17 cellular contexts compared by ENCODE assay signal in the genomic region with DNA sequence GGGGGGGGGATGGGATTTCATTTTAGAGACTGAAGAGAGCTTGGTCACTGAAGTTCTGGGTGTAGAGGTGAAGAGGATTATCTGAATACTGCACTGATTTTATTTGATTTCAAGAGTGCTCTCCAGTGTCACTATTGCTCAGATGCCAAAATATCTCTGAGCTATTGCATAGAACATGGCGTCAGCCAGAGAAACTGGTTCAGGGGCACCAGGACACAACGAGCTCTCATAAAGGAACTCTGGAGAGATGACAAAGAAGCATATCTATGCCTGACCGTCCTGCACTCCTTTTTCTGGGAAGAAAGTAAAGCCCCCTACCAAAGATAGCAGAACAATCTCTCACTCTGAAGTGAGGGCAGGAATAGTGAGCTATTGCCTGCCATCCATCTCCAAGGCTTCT. TPM values are rescaled to one million over a fixed set of nuclear protein-coding genes. Genes with fewer than 3 reads are reported as not detected.
A peak's percentile ranks its signal among the peaks of the same experiment; 100 is the strongest.
DNase-seq lines count a peak whose midpoint lies in the region; ATAC-seq and TF ChIP-seq lines count a peak whose summit lies in the region.
"Had no signal": no experiment of that assay in that cellular context is flagged by ENCODE, and none has a peak within 500 bp of the region (broad histone marks: within the 10 kb centered on the region; RNA-seq: fewer than 3 reads in every experiment).

No MANE protein-coding gene starts in this region.

- peaks cover 43% of the 10 kb centered on the region for H3K27me3 Mint-ChIP-seq in activated CD8-positive, alpha-beta memory T cell treated with anti-CD3 and anti-CD28 coated beads, Interleukin-2, amount 10 ng/mL, durations not matched to agents 7 days and 5 days
- H3K27me3 Mint-ChIP-seq in endodermal cell (ENCODE audit: insufficient read depth): no peaks in the 10 kb centered on the region

- peaks cover 2% of the 10 kb centered on the region for H3K79me1 ChIP-seq in mesendoderm (ENCODE audit: low read length)

- no peak overlapping the region for H3K4ac ChIP-seq in mesendoderm (ENCODE audit: low read depth, low read length)

- H3K9ac ChIP-seq in endodermal cell (ENCODE audit: extremely low read depth, low read length, poor library complexity, severe bottlenecking) (no peak overlapping the region), mesendoderm (ENCODE audit: low read length) (peak overlapping the region; percentile 79)

- no peaks in the 10 kb centered on the region for H3K36me3 Mint-ChIP-seq in activated CD8-positive, alpha-beta memory T cell treated with anti-CD3 and anti-CD28 coated beads, Interleukin-2, amount 10 ng/mL, durations not matched to agents 7 days and 5 days
- H3K36me3 Mint-ChIP-seq in endodermal cell (ENCODE audit: low read depth): no peaks in the 10 kb centered on the region
- H3K36me3 Mint-ChIP-seq: IgD-negative memory B cell had no signal

- H4K8ac ChIP-seq in mesendoderm (ENCODE audit: low read depth, low read length): no peak overlapping the region

- TF ChIP-seq CTCF in endodermal cell (conservative IDR thresholded peaks at IDR 0.05) (no peak), thoracic aorta (IDR thresholded peaks at IDR 0.05) (no peak)

- ATAC-seq in activated CD8-positive, alpha-beta memory T cell treated with anti-CD3 and anti-CD28 coated beads, Interleukin-2, amount 10 ng/mL, durations not matched to agents 7 days and 5 days: no peak
- ATAC-seq in thoracic aorta (ENCODE audit: insufficient number of reproducible peaks, low FRiP score, low read depth) (no peak), HG02981 (IDR thresholded peaks at IDR 0.05; ENCODE audit: unreplicated experiment) (no peak)
- ATAC-seq in stimulated activated naive CD8-positive, alpha-beta T cell treated with anti-CD3 and anti-CD28 coated beads, Interleukin-15, Interleukin-2, amounts not matched to agents 100 U/mL and 50 U/mL, for 24 hours: no peak
- ATAC-seq: left colon, pancreas had no signal

- no peak overlapping the region for H2BK120ac ChIP-seq in mesendoderm (ENCODE audit: low read depth, low read length)

- H3K4me2 ChIP-seq in mesendoderm (ENCODE audit: low read length): peak overlapping the region; percentile 91

- H3K27ac Mint-ChIP-seq in activated CD8-positive, alpha-beta memory T cell treated with anti-CD3 and anti-CD28 coated beads, Interleukin-2, amount 10 ng/mL, durations not matched to agents 7 days and 5 days: no peak overlapping the region
- H3K27ac Mint-ChIP-seq in endodermal cell: no peak overlapping the region
- H3K27ac Mint-ChIP-seq: IgD-negative memory B cell had no signal

- no peaks in the 10 kb centered on the region for H3K36me3 ChIP-seq in endodermal cell (ENCODE audit: control insufficient read depth, insufficient read depth, low read length)
- H3K36me3 ChIP-seq in mesendoderm (ENCODE audit: control insufficient read depth, insufficient read depth, low read length): no peaks in the 10 kb centered on the region
- no peaks in the 10 kb centered on the region for H3K36me3 ChIP-seq in thoracic aorta
- H3K36me3 ChIP-seq: pancreas, SJSA1 had no signal

- no peak overlapping the region for H4K5ac ChIP-seq in mesendoderm (ENCODE audit: low read length)

- CTCF ChIA-PET in activated CD8-positive, alpha-beta memory T cell treated with anti-CD3 and anti-CD28 coated beads, Interleukin-2, amount 10 ng/mL, durations not matched to agents 7 days and 5 days (lab: Charles Lee): interaction anchor here (0.8 to 18.4 kb wide), 4 partner anchors 26 to 123 kb away, joined by 3 to 285 read pairs (median 5); no protein-coding TSS in a partner anchor

- peaks cover 2% of the 10 kb centered on the region for H3K4me1 Mint-ChIP-seq in activated CD8-positive, alpha-beta memory T cell treated with anti-CD3 and anti-CD28 coated beads, Interleukin-2, amount 10 ng/mL, durations not matched to agents 7 days and 5 days
- H3K4me1 Mint-ChIP-seq in endodermal cell: peaks cover 12% of the 10 kb centered on the region

- H3K27ac ChIP-seq in endodermal cell (ENCODE audit: low read depth, low read length) (no peak overlapping the region), mesendoderm (ENCODE audit: low read depth, low read length) (no peak overlapping the region), thoracic aorta (peak overlapping the region in 1 of 2 donors; percentile 78)
- H3K27ac ChIP-seq: pancreas, SJSA1 had no signal

- no peak overlapping the region for H3K18ac ChIP-seq in mesendoderm (ENCODE audit: low read length)

- H2AK5ac ChIP-seq in mesendoderm (ENCODE audit: low read length): peak overlapping the region; percentile 6

- H3K27me3 ChIP-seq in endodermal cell (ENCODE audit: control insufficient read depth, insufficient read depth, low read length, poor library complexity, severe bottlenecking) (no peaks in the 10 kb centered on the region), mesendoderm (ENCODE audit: insufficient read depth, low read length, poor library complexity) (no peaks in the 10 kb centered on the region), thoracic aorta (replicated peaks; ENCODE audit: insufficient read depth) (no peaks in the 10 kb centered on the region)
- H3K27me3 ChIP-seq: pancreas had no signal

- H3K4me3 ChIP-seq in endodermal cell (ENCODE audit: low read length) (peak overlapping the region; percentile 96), mesendoderm (ENCODE audit: low read length) (peak overlapping the region; percentile 80), thoracic aorta (peak overlapping the region; percentile 80)
- H3K4me3 ChIP-seq: SJSA1 had no signal

- peaks cover 30% of the 10 kb centered on the region for H3K79me2 ChIP-seq in mesendoderm (ENCODE audit: control insufficient read depth, insufficient read depth, low read length)

- no peaks in the 10 kb centered on the region for H3K9me3 Mint-ChIP-seq in activated CD8-positive, alpha-beta memory T cell treated with anti-CD3 and anti-CD28 coated beads, Interleukin-2, amount 10 ng/mL, durations not matched to agents 7 days and 5 days (ENCODE audit: low read depth)
- no peaks in the 10 kb centered on the region for H3K9me3 Mint-ChIP-seq in endodermal cell
- H3K9me3 Mint-ChIP-seq: IgD-negative memory B cell had no signal

- no peak overlapping the region for H3K23ac ChIP-seq in mesendoderm (ENCODE audit: low read length)

- no peak overlapping the region for H2BK5ac ChIP-seq in mesendoderm (ENCODE audit: low read length)

- H3K4me1 ChIP-seq in endodermal cell (ENCODE audit: control insufficient read depth, insufficient read depth, low read length): no peaks in the 10 kb centered on the region
- H3K4me1 ChIP-seq in mesendoderm (ENCODE audit: control insufficient read depth, low read depth, low read length): peaks cover 6% of the 10 kb centered on the region
- peaks cover 3 to 36% of the 10 kb centered on the region in 2 donors for H3K4me1 ChIP-seq in thoracic aorta (ENCODE audit: control insufficient read depth in 1 of 2, low read depth in 2 of 2)

- H2BK15ac ChIP-seq in mesendoderm (replicated peaks; ENCODE audit: low read depth): no peak overlapping the region

- H3K9me3 ChIP-seq in endodermal cell (ENCODE audit: control insufficient read depth, low read length): no peaks in the 10 kb centered on the region
- no peaks in the 10 kb centered on the region for H3K9me3 ChIP-seq in thoracic aorta
- H3K9me3 ChIP-seq: pancreas, SJSA1 had no signal

- H3K56ac ChIP-seq in mesendoderm (ENCODE audit: low read length): peak overlapping the region; percentile 88

- no peak for DNase-seq in activated CD8-positive, alpha-beta memory T cell treated with anti-CD3 and anti-CD28 coated beads, Interleukin-2, amount 10 ng/mL, durations not matched to agents 7 days and 5 days
- DNase-seq in activated CD8-positive, alpha-beta memory T cell treated with anti-CD3 and anti-CD28 coated beads for 24 hours: no peak
- DNase-seq in endodermal cell (no peak), mesendoderm (no peak), thoracic aorta (ENCODE audit: low spot score) (no peak), germinal center (ENCODE audit: low spot score) (no peak)
- no peak for DNase-seq in stimulated activated naive CD8-positive, alpha-beta T cell treated with anti-CD3 and anti-CD28 coated beads, Interleukin-15, Interleukin-2, amounts not matched to agents 100 U/mL and 50 U/mL, for 24 hours
- DNase-seq: left colon, NCI-H1105 treated with DMSO at 0.1 percent for 48 hours, NCI-H774, pancreas had no signal

- H3K4me3 Mint-ChIP-seq in activated CD8-positive, alpha-beta memory T cell treated with anti-CD3 and anti-CD28 coated beads, Interleukin-2, amount 10 ng/mL, durations not matched to agents 7 days and 5 days: peak overlapping the region; percentile 6
- no peak overlapping the region for H3K4me3 Mint-ChIP-seq in endodermal cell

- WGBS in endodermal cell (ENCODE audit: insufficient coverage in 1 of 2, insufficient read length in 1 of 2), 2 experiments: 68 to 83% methylated on average over 1 to 3 of the region's 3 CpGs
- no CpG with 5 or more reads among the region's 3 CpGs for WGBS in mesendoderm (ENCODE audit: extremely low coverage, insufficient coverage, low lambda C conversion rate)

RNA-seq across cellular contexts. Expression of gene SLC7A8, which starts 2.0 kb away (rescaled TPM):
- total RNA-seq in activated CD8-positive, alpha-beta memory T cell treated with anti-CD3 and anti-CD28 coated beads, Interleukin-2, amount 10 ng/mL, durations not matched to agents 7 days and 5 days: under 1 TPM; 0.54 to 0.91 TPM
- total RNA-seq in endodermal cell (10 to 100 TPM; 47.6 to 48.9 TPM), thoracic aorta (10 to 100 TPM; 18.4 to 28.0 TPM)
- 25.0 TPM for polyA plus RNA-seq in endodermal cell (2013, experiment 1 of 2)
- polyA plus RNA-seq in endodermal cell (2013, experiment 2 of 2): 20.3 TPM
- polyA plus RNA-seq in mesendoderm (2013, experiment 1 of 2): 73.0 TPM
- polyA plus RNA-seq in mesendoderm (2013, experiment 2 of 2): 73.7 TPM

RNA-seq across cellular contexts. Expression of gene RNF212B, which starts 56.3 kb away (rescaled TPM):
- total RNA-seq in activated CD8-positive, alpha-beta memory T cell treated with anti-CD3 and anti-CD28 coated beads, Interleukin-2, amount 10 ng/mL, durations not matched to agents 7 days and 5 days: not detected
- total RNA-seq in endodermal cell (not detected), thoracic aorta (not detected)
- not detected for polyA plus RNA-seq in endodermal cell (2013, experiment 1 of 2)
- polyA plus RNA-seq in endodermal cell (2013, experiment 2 of 2): not detected
- 0.37 TPM for polyA plus RNA-seq in mesendoderm (2013, experiment 1 of 2)
- polyA plus RNA-seq in mesendoderm (2013, experiment 2 of 2): 0.14 TPM
- total RNA-seq: A172, astrocyte, left colon, SJSA1 had no signal
- polyA plus RNA-seq: esophagus, IgD-negative memory B cell, pancreas had no signal

Comparison
In these comparisons a context has a peak if more than half of its experiments do, and no peak if none do; other contexts are left out.
1. RNA of gene SLC7A8, which starts 2.0 kb away (total RNA-seq): 47.6 to 48.9 TPM in endodermal cell and 18.4 to 28.0 TPM in thoracic aorta; 0.54 to 0.91 TPM in activated CD8-positive, alpha-beta memory T cell treated with anti-CD3 and anti-CD28 coated beads, Interleukin-2, amount 10 ng/mL, durations not matched to agents 7 days and 5 days; every median in the first group is over 10 times any median in the second.
2. Peak in every context shown above with its lines, with median percentiles within 50 percentile points of each other: H3K4me3 ChIP-seq.